21 cellular contexts compared by ENCODE assay signal in the genomic region with DNA sequence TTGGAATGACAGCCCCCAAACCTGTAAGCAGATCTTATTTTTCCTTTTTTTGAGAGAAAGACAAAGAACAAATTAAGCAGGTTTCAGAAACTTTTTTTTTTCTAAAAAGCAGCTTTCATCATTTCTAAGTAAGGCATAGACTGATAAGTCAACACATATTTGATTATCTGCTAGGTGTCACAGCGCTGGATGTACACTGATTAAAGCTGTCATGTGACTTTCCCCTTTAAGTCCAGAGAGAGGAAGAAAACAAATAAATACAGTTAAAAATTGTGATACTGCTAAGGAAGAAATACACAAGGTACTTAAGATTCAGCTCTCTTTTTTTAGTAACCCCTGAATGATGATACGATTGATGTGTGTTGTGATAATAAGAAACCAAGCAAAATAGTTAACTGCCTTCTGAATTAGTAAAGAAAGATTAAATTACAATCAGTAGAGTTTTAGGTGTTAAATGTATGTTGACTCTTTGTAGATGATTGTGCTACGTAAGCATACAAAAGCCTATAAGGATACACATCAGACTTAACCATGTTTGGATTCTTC.
"Had no signal": no experiment of that assay in that cellular context is flagged by ENCODE, and none has a peak within 500 bp of the region (broad histone marks: within the 10 kb centered on the region; RNA-seq: fewer than 3 reads in every experiment).

No MANE protein-coding gene starts in this region.

- H3K4me3 ChIP-seq: esophagus muscularis mucosa, left lung, lung, pancreas, psoas muscle, right atrium auricular region, tibial artery had no signal

- H3K27me3 Mint-ChIP-seq: activated naive CD8-positive, alpha-beta T cell treated with anti-CD3 and anti-CD28 coated beads for 36 hours; naive thymus-derived CD8-positive, alpha-beta T cell; stimulated activated naive CD8-positive, alpha-beta T cell treated with anti-CD3 and anti-CD28 coated beads, Interleukin-15, Interleukin-2, amounts not matched to agents 100 ng/mL and 50 ng/mL, for 24 hours had no signal

- H3K36me3 Mint-ChIP-seq: activated CD4-positive, alpha-beta memory T cell treated with anti-CD3 and anti-CD28 coated beads for 36 hours; activated naive CD8-positive, alpha-beta T cell treated with anti-CD3 and anti-CD28 coated beads for 36 hours; naive thymus-derived CD8-positive, alpha-beta T cell had no signal

- H3K9me3 Mint-ChIP-seq: activated CD4-positive, alpha-beta memory T cell treated with anti-CD3 and anti-CD28 coated beads for 36 hours; activated naive CD8-positive, alpha-beta T cell treated with anti-CD3 and anti-CD28 coated beads for 36 hours; naive thymus-derived CD8-positive, alpha-beta T cell; stimulated activated naive CD8-positive, alpha-beta T cell treated with anti-CD3 and anti-CD28 coated beads, Interleukin-15, Interleukin-2, amounts not matched to agents 100 ng/mL and 50 ng/mL, for 24 hours had no signal

- H3K27me3 ChIP-seq: esophagus muscularis mucosa, pancreas, right atrium auricular region, tibial artery had no signal

- DNase-seq: activated CD4-positive, alpha-beta memory T cell treated with anti-CD3 and anti-CD28 coated beads for 36 hours; activated CD4-positive, alpha-beta T cell treated with anti-CD3 and anti-CD28 coated beads for 48 hours; activated naive CD4-positive, alpha-beta T cell treated with Interleukin-2 at 50 U/mL for 16 hours; activated naive CD8-positive, alpha-beta T cell treated with anti-CD3 and anti-CD28 coated beads for 36 hours; activated T-cell treated with anti-CD3 and anti-CD28 coated beads, Interleukin-2, amount 50 U/mL, for 48 hours; effector CD4-positive, alpha-beta T cell; glutamatergic neuron; hippocampal formation; kidney glomerular epithelial cell; left lung; naive thymus-derived CD8-positive, alpha-beta T cell; pancreas; psoas muscle; stimulated activated CD4-positive, alpha-beta T cell treated with anti-CD3 and anti-CD28 coated beads, Interleukin-4, amount 100 ng/mL, for 4 hours; T-helper 9 cell; tibial artery had no signal

- H3K27ac Mint-ChIP-seq: activated CD4-positive, alpha-beta memory T cell treated with anti-CD3 and anti-CD28 coated beads for 36 hours; activated naive CD8-positive, alpha-beta T cell treated with anti-CD3 and anti-CD28 coated beads for 36 hours; stimulated activated naive CD8-positive, alpha-beta T cell treated with anti-CD3 and anti-CD28 coated beads, Interleukin-15, Interleukin-2, amounts not matched to agents 100 ng/mL and 50 ng/mL, for 24 hours had no signal

- H3K4me3 Mint-ChIP-seq: activated CD4-positive, alpha-beta memory T cell treated with anti-CD3 and anti-CD28 coated beads for 36 hours; activated naive CD8-positive, alpha-beta T cell treated with anti-CD3 and anti-CD28 coated beads for 36 hours; stimulated activated naive CD8-positive, alpha-beta T cell treated with anti-CD3 and anti-CD28 coated beads, Interleukin-15, Interleukin-2, amounts not matched to agents 100 ng/mL and 50 ng/mL, for 24 hours had no signal

- H3K36me3 ChIP-seq: esophagus muscularis mucosa, left lung, pancreas, right atrium auricular region, tibial artery had no signal

- H3K9me3 ChIP-seq: esophagus muscularis mucosa, left lung, pancreas, psoas muscle, right atrium auricular region, tibial artery had no signal

- FAIRE-seq: frontal cortex, pancreas had no signal

- H3K27ac ChIP-seq: esophagus muscularis mucosa, left lung, pancreas, psoas muscle, right atrium auricular region, tibial artery had no signal
